Comparison of ENCODE assay signal across 30 cellular contexts in the genomic region with DNA sequence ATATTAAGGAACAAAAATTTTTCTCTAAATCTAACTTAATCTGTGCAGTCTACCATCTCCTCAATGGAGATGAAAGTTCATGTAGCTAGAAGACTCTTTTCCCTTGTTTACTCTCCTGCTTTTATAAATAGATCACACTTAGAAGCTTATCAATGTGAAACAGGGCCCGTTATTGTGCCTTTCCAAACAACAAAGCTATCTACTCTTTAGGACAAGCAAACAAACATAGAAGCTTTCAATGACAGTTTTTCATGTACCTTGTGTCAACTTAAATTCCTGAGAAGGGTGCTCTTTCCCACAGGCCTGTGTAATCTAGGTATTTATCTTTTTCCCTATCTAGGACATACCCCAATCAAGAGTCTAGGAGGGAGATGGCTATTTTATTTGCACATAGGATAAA.
"Had no signal": no experiment of that assay in that cellular context is flagged by ENCODE, and none has a peak within 500 bp of the region (broad histone marks: within the 10 kb centered on the region; RNA-seq: fewer than 3 reads in every experiment).

No MANE protein-coding gene starts in this region.

- ATAC-seq: activated CD4-positive, alpha-beta T cell treated with anti-CD3 and anti-CD28 coated beads for 36 hours; activated CD8-positive, alpha-beta memory T cell treated with anti-CD3 and anti-CD28 coated beads, Interleukin-2, amount 10 ng/mL, durations not matched to agents 7 days and 5 days; activated CD8-positive, alpha-beta T cell treated with anti-CD3 and anti-CD28 coated beads, Interleukin-2, amount 10 ng/mL, durations not matched to agents 7 days and 5 days; activated naive CD4-positive, alpha-beta T cell treated with anti-CD3 and anti-CD28 coated beads, Interleukin-2, amount 50 U/mL, for 72 hours; activated T-cell treated with anti-CD3 and anti-CD28 coated beads, Interleukin-2, amount 50 U/mL, for 72 hours; gastroesophageal sphincter; heart right ventricle had no signal

- H3K27ac ChIP-seq: ascending aorta, breast epithelium, cardiac muscle cell, colonic mucosa, epithelial cell of prostate, esophagus squamous epithelium, gastroesophageal sphincter, heart right ventricle had no signal

- H3K4me3 ChIP-seq: ascending aorta, breast epithelium, cardiac muscle cell, colonic mucosa, esophagus squamous epithelium, gastroesophageal sphincter, heart right ventricle had no signal

- H3K36me3 ChIP-seq: ascending aorta, breast epithelium, cardiac muscle cell, colonic mucosa, esophagus squamous epithelium, gastroesophageal sphincter, heart right ventricle had no signal

- H3K9me3 ChIP-seq: ascending aorta, breast epithelium, colonic mucosa, esophagus squamous epithelium, gastroesophageal sphincter, heart right ventricle had no signal

- H3K4me1 ChIP-seq: ascending aorta, breast epithelium, colonic mucosa, esophagus squamous epithelium, gastroesophageal sphincter, heart right ventricle had no signal

- FAIRE-seq: endometrium, endothelial cell of umbilical vein had no signal

- H3K27me3 ChIP-seq: ascending aorta, breast epithelium, cardiac muscle cell, esophagus squamous epithelium, gastroesophageal sphincter, heart right ventricle had no signal

- DNase-seq: activated CD4-positive, alpha-beta memory T cell treated with anti-CD3 and anti-CD28 coated beads for 36 hours; activated CD4-positive, alpha-beta T cell treated with anti-CD3 and anti-CD28 coated beads for 36 hours; activated CD4-positive, alpha-beta T cell treated with anti-CD3 and anti-CD28 coated beads, Interleukin-2, amount 10 ng/mL, durations not matched to agents 24 days and 14 days; activated CD4-positive, CD25-positive, alpha-beta regulatory T cell; activated CD4-positive, CD25-positive, alpha-beta regulatory T cell treated with anti-CD3 and anti-CD28 coated beads, Interleukin-2, amount 50 U/mL, for 72 hours; activated CD8-positive, alpha-beta memory T cell treated with anti-CD3 and anti-CD28 coated beads, Interleukin-2, amount 10 ng/mL, durations not matched to agents 7 days and 5 days; activated CD8-positive, alpha-beta memory T cell treated with anti-CD3 and anti-CD28 coated beads, Interleukin-2, amount 50 U/mL, for 4 hours; activated CD8-positive, alpha-beta T cell treated with anti-CD3 and anti-CD28 coated beads, Interleukin-2, amount 10 ng/mL, durations not matched to agents 7 days and 5 days; activated gamma-delta T cell; activated naive CD4-positive, alpha-beta T cell; activated naive CD4-positive, alpha-beta T cell treated with anti-CD3 and anti-CD28 coated beads, Interleukin-2, amount 10 ng/mL, durations not matched to agents 7 days and 5 days; activated naive CD8-positive, alpha-beta T cell treated with anti-CD3 and anti-CD28 coated beads, Interleukin-2, amount 10 ng/mL, durations not matched to agents 7 days and 5 days; activated T-cell treated with anti-CD3 and anti-CD28 coated beads, Interleukin-2, amount 50 U/mL, for 24 hours; activated T-cell treated with anti-CD3 and anti-CD28 coated beads, Interleukin-2, amount 50 U/mL, for 72 hours; central memory CD4-positive, alpha-beta T cell; cerebellar nuclear complex; colonic mucosa; effector CD8-positive, alpha-beta T cell; esophagus squamous epithelium; foreskin melanocyte; heart right ventricle; T-helper 9 cell had no signal
